1 cellular context compared by ENCODE assay signal in the genomic region with DNA sequence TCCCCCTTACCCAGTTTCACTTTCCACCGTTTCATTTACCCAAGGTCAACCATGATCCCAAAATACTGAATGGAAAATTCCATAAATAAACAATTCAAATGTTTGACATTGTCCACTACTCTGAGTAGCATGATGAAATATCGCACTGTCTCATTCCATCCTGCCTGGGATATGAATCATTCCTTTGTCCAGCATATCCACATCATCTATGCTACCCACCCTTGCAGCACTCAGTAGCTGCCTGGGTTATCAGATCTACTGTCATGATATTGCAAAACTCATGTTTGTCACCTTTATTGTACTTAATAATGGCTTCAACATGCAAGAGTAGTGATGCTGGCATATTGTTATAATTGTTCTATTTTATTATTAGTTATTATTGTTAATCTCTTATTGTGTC.
TF ChIP-seq lines count a peak whose summit lies in the region.

No MANE protein-coding gene starts in this region.

TF ChIP-seq in HepG2, 621 proteins besides CTCF, POLR2A, EP300 and RAD21 (continued from another document and continues in another):
- TF ChIP-seq, protein P1, sequence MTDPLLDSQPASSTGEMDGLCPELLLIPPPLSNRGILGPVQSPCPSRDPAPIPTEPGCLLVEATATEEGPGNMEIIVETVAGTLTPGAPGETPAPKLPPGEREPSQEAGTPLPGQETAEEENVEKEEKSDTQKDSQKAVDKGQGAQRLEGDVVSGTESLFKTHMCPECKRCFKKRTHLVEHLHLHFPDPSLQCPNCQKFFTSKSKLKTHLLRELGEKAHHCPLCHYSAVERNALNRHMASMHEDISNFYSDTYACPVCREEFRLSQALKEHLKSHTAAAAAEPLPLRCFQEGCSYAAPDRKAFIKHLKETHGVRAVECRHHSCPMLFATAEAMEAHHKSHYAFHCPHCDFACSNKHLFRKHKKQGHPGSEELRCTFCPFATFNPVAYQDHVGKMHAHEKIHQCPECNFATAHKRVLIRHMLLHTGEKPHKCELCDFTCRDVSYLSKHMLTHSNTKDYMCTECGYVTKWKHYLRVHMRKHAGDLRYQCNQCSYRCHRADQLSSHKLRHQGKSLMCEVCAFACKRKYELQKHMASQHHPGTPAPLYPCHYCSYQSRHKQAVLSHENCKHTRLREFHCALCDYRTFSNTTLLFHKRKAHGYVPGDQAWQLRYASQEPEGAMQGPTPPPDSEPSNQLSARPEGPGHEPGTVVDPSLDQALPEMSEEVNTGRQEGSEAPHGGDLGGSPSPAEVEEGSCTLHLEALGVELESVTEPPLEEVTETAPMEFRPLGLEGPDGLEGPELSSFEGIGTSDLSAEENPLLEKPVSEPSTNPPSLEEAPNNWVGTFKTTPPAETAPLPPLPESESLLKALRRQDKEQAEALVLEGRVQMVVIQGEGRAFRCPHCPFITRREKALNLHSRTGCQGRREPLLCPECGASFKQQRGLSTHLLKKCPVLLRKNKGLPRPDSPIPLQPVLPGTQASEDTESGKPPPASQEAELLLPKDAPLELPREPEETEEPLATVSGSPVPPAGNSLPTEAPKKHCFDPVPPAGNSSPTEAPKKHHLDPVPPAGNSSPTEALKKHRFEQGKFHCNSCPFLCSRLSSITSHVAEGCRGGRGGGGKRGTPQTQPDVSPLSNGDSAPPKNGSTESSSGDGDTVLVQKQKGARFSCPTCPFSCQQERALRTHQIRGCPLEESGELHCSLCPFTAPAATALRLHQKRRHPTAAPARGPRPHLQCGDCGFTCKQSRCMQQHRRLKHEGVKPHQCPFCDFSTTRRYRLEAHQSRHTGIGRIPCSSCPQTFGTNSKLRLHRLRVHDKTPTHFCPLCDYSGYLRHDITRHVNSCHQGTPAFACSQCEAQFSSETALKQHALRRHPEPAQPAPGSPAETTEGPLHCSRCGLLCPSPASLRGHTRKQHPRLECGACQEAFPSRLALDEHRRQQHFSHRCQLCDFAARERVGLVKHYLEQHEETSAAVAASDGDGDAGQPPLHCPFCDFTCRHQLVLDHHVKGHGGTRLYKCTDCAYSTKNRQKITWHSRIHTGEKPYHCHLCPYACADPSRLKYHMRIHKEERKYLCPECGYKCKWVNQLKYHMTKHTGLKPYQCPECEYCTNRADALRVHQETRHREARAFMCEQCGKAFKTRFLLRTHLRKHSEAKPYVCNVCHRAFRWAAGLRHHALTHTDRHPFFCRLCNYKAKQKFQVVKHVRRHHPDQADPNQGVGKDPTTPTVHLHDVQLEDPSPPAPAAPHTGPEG (CRISPR knock-in tag; IDR thresholded peaks at IDR 0.05) = no peak
- TF ChIP-seq NONO (IDR thresholded peaks at IDR 0.05) (no peak), NONO (CRISPR knock-in tag; conservative IDR thresholded peaks at IDR 0.05) (no peak), ZNF776 (CRISPR knock-in tag; IDR thresholded peaks at IDR 0.05) (no peak), HOXA5 (CRISPR knock-in tag; IDR thresholded peaks at IDR 0.05) (no peak), ZNF34 (CRISPR knock-in tag; IDR thresholded peaks at IDR 0.05; ENCODE audit: borderline replicate concordance) (no peak), MBNL3 (CRISPR knock-in tag; conservative IDR thresholded peaks at IDR 0.05) (no peak), SPEN (CRISPR knock-in tag; IDR thresholded peaks at IDR 0.05; ENCODE audit: low read depth) (no peak), SOX5 (CRISPR knock-in tag; IDR thresholded peaks at IDR 0.05; ENCODE audit: borderline replicate concordance) (peak; percentile 77; the same call in 1 of the 2 replicates), NCOA2 (CRISPR knock-in tag; IDR thresholded peaks at IDR 0.05) (peak; percentile 45; the same call in 1 of the 2 replicates), ZNF891 (CRISPR knock-in tag; IDR thresholded peaks at IDR 0.05) (no peak), FOXA3 (CRISPR knock-in tag; IDR thresholded peaks at IDR 0.05) (peak; percentile 62; the same call in 1 of the 2 replicates), RNF2 (conservative IDR thresholded peaks at IDR 0.05; ENCODE audit: low read depth) (no peak), FOSL2 (CRISPR knock-in tag; IDR thresholded peaks at IDR 0.05) (peak; percentile 92), ZNF780A (CRISPR knock-in tag; IDR thresholded peaks at IDR 0.05) (no peak), GATAD2A (CRISPR knock-in tag; IDR thresholded peaks at IDR 0.05) (peak; percentile 56), REL (CRISPR knock-in tag; conservative IDR thresholded peaks at IDR 0.05) (no peak), FOSL1 (CRISPR knock-in tag; IDR thresholded peaks at IDR 0.05; ENCODE audit: borderline replicate concordance) (no peak), ZNF33B (CRISPR knock-in tag; IDR thresholded peaks at IDR 0.05) (no peak), MTF1 (CRISPR knock-in tag; IDR thresholded peaks at IDR 0.05) (no peak), ZNF703 (CRISPR knock-in tag; IDR thresholded peaks at IDR 0.05; ENCODE audit: borderline replicate concordance) (no peak), ZNF772 (CRISPR knock-in tag; IDR thresholded peaks at IDR 0.05) (no peak), MTA3 (CRISPR knock-in tag; IDR thresholded peaks at IDR 0.05) (no peak), HNF4G (IDR thresholded peaks at IDR 0.05; ENCODE audit: borderline replicate concordance, low read depth, low read length) (no peak), HNF4G (CRISPR knock-in tag; IDR thresholded peaks at IDR 0.05; ENCODE audit: borderline replicate concordance, low read depth) (no peak), BCL6 (CRISPR knock-in tag; IDR thresholded peaks at IDR 0.05) (no peak)
- TF ChIP-seq, protein P2, sequence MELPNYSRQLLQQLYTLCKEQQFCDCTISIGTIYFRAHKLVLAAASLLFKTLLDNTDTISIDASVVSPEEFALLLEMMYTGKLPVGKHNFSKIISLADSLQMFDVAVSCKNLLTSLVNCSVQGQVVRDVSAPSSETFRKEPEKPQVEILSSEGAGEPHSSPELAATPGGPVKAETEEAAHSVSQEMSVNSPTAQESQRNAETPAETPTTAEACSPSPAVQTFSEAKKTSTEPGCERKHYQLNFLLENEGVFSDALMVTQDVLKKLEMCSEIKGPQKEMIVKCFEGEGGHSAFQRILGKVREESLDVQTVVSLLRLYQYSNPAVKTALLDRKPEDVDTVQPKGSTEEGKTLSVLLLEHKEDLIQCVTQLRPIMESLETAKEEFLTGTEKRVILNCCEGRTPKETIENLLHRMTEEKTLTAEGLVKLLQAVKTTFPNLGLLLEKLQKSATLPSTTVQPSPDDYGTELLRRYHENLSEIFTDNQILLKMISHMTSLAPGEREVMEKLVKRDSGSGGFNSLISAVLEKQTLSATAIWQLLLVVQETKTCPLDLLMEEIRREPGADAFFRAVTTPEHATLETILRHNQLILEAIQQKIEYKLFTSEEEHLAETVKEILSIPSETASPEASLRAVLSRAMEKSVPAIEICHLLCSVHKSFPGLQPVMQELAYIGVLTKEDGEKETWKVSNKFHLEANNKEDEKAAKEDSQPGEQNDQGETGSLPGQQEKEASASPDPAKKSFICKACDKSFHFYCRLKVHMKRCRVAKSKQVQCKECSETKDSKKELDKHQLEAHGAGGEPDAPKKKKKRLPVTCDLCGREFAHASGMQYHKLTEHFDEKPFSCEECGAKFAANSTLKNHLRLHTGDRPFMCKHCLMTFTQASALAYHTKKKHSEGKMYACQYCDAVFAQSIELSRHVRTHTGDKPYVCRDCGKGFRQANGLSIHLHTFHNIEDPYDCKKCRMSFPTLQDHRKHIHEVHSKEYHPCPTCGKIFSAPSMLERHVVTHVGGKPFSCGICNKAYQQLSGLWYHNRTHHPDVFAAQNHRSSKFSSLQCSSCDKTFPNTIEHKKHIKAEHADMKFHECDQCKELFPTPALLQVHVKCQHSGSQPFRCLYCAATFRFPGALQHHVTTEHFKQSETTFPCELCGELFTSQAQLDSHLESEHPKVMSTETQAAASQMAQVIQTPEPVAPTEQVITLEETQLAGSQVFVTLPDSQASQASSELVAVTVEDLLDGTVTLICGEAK (IDR thresholded peaks at IDR 0.05) = peak; percentile 41; the same call in 1 of the 2 replicates
- TF ChIP-seq, protein P2 (CRISPR knock-in tag; IDR thresholded peaks at IDR 0.05) = peak; percentile 65; the same call in 1 of the 2 replicates
- TF ChIP-seq, protein P3, sequence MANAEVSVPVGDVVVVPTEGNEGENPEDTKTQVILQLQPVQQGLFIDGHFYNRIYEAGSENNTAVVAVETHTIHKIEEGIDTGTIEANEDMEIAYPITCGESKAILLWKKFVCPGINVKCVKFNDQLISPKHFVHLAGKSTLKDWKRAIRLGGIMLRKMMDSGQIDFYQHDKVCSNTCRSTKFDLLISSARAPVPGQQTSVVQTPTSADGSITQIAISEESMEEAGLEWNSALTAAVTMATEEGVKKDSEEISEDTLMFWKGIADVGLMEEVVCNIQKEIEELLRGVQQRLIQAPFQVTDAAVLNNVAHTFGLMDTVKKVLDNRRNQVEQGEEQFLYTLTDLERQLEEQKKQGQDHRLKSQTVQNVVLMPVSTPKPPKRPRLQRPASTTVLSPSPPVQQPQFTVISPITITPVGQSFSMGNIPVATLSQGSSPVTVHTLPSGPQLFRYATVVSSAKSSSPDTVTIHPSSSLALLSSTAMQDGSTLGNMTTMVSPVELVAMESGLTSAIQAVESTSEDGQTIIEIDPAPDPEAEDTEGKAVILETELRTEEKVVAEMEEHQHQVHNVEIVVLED (CRISPR knock-in tag; IDR thresholded peaks at IDR 0.05; ENCODE audit: borderline replicate concordance) = no peak
- TF ChIP-seq, protein P4, sequence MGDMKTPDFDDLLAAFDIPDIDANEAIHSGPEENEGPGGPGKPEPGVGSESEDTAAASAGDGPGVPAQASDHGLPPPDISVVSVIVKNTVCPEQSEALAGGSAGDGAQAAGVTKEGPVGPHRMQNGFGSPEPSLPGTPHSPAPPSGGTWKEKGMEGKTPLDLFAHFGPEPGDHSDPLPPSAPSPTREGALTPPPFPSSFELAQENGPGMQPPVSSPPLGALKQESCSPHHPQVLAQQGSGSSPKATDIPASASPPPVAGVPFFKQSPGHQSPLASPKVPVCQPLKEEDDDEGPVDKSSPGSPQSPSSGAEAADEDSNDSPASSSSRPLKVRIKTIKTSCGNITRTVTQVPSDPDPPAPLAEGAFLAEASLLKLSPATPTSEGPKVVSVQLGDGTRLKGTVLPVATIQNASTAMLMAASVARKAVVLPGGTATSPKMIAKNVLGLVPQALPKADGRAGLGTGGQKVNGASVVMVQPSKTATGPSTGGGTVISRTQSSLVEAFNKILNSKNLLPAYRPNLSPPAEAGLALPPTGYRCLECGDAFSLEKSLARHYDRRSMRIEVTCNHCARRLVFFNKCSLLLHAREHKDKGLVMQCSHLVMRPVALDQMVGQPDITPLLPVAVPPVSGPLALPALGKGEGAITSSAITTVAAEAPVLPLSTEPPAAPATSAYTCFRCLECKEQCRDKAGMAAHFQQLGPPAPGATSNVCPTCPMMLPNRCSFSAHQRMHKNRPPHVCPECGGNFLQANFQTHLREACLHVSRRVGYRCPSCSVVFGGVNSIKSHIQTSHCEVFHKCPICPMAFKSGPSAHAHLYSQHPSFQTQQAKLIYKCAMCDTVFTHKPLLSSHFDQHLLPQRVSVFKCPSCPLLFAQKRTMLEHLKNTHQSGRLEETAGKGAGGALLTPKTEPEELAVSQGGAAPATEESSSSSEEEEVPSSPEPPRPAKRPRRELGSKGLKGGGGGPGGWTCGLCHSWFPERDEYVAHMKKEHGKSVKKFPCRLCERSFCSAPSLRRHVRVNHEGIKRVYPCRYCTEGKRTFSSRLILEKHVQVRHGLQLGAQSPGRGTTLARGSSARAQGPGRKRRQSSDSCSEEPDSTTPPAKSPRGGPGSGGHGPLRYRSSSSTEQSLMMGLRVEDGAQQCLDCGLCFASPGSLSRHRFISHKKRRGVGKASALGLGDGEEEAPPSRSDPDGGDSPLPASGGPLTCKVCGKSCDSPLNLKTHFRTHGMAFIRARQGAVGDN (CRISPR knock-in tag; IDR thresholded peaks at IDR 0.05) = no peak
- TF ChIP-seq, protein P5, sequence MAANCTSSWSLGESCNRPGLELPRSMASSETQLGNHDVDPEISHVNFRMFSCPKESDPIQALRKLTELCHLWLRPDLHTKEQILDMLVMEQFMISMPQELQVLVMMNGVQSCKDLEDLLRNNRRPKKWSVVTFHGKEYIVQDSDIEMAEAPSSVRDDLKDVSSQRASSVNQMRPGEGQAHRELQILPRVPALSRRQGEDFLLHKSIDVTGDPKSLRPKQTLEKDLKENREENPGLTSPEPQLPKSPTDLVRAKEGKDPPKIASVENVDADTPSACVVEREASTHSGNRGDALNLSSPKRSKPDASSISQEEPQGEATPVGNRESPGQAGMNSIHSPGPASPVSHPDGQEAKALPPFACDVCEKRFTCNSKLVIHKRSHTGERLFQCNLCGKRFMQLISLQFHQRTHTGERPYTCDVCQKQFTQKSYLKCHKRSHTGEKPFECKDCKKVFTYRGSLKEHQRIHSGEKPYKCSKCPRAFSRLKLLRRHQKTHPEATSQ (CRISPR knock-in tag; IDR thresholded peaks at IDR 0.05; ENCODE audit: borderline replicate concordance) = no peak
- TF ChIP-seq, protein P6, sequence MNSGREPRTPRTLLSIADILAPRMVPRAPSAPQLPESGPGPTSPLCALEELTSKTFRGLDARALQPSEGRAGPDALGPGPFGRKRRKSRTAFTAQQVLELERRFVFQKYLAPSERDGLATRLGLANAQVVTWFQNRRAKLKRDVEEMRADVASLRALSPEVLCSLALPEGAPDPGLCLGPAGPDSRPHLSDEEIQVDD (CRISPR knock-in tag; IDR thresholded peaks at IDR 0.05; ENCODE audit: borderline replicate concordance) = no peak
